ENCODE assay signal across 8 cellular contexts in the genomic region with DNA sequence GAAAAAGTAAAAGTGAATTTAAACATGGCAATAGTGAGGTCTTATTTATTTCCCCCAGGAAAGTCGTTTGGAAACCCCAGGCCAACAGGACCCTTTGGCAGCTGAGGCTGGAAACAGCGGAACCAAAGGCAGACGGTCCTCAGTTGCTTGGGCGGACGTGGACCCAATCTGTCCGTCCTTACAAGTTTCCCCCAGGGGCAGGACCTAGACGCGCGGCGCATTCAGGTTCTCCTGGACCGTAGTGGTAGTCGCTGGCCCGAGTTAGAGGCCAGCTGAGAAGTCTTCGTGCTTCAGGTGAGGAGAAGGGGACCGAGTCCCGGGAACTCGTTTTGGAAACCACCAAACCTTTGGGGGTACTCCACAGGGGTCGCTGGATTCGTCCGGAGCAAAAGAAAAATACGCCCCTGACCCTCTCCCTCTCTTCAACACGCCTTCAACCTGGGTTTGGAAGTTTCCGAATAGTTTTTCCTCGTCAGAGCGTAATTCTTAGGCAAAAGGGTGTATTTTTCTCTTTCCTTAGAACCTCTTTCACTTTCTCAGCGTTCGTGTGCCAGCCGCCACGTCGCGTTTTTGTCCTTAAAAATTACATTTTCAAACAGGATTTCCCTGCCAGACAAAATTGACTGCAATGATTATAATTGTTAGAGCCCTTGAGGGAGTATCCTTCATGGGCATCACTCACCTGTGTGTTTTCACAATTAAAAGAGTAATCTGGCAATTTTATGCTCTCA. TPM values are rescaled to one million over a fixed set of nuclear protein-coding genes. Genes with fewer than 3 reads are reported as not detected.
DNase-seq lines count a peak whose midpoint lies in the region; ATAC-seq and TF ChIP-seq lines count a peak whose summit lies in the region.

No MANE protein-coding gene starts in this region.

- H3K9me3 ChIP-seq in SK-N-MC (ENCODE audit: low read depth, low read length) (no peaks in the 10 kb centered on the region), osteoblast (ENCODE audit: low read depth, low read length) (no peaks in the 10 kb centered on the region), transverse colon (no peaks in the 10 kb centered on the region)

- H3K4me3 ChIP-seq in GM23338 = peak overlapping the region; percentile 89
- H3K4me3 ChIP-seq in SK-N-MC = peak overlapping the region; percentile 99
- H3K4me3 ChIP-seq in osteoblast (ENCODE audit: insufficient read depth, low read length) = peak overlapping the region; percentile 85
- peak overlapping the region; percentile 55 to 88 (median 71) for H3K4me3 ChIP-seq in transverse colon

- H3K27ac Mint-ChIP-seq in GM23338 = peak overlapping the region; percentile 93
- peak overlapping the region; percentile 96 to 98 for H3K27ac Mint-ChIP-seq in activated naive CD4-positive, alpha-beta T cell treated with anti-CD3 and anti-CD28 coated beads, Interleukin-2, amount 50 U/mL, for 72 hours

- intact Hi-C loops in head of caudate nucleus (cut with DNase I) (no loop called here), transverse colon (cut with DNase I; ENCODE audit: low total_unique reads) (no loop called here)

- H3K4me3 Mint-ChIP-seq in GM23338 = peak overlapping the region; percentile 97

- H3K27ac ChIP-seq in GM23338 (ENCODE audit: low read depth) = peak overlapping the region; percentile 64; the same call in 1 of the 2 replicates
- peak overlapping the region; percentile 67 for H3K27ac ChIP-seq in SK-N-MC
- H3K27ac ChIP-seq in osteoblast (ENCODE audit: low read depth, low read length) = peak overlapping the region; percentile 95
- H3K27ac ChIP-seq in transverse colon = peak overlapping the region; percentile 86 to 95 (median 89)

- peaks cover 14% of the 10 kb centered on the region for H3K27me3 Mint-ChIP-seq in GM23338 (ENCODE audit: insufficient read depth, low read depth, poor library complexity)

- H3K9me3 Mint-ChIP-seq in GM23338 = no peaks in the 10 kb centered on the region
- H3K9me3 Mint-ChIP-seq in activated naive CD4-positive, alpha-beta T cell treated with anti-CD3 and anti-CD28 coated beads, Interleukin-2, amount 50 U/mL, for 72 hours = no peaks in the 10 kb centered on the region

- WGBS in transverse colon (ENCODE audit: low coverage in 1 of 2), 2 donors = 0 to 4% methylated on average over 3 to 31 of the region's 31 CpGs

- DNase-seq in G401 (ENCODE audit: low spot score) (peak; percentile 84), GM23338 (ENCODE audit: low spot score) (peak; percentile 84), LoVo (ENCODE audit: low spot score) (peak; percentile 77), SK-N-MC (ENCODE audit: low read depth, low spot score) (peak; percentile 18), head of caudate nucleus (peak; percentile 39 to 83 (median 63)), osteoblast (ENCODE audit: insufficient read length, low spot score, missing footprints) (no peak), transverse colon (peak; percentile 76)
- DNase-seq in activated naive CD4-positive, alpha-beta T cell treated with anti-CD3 and anti-CD28 coated beads, Interleukin-2, amount 50 U/mL, for 72 hours (ENCODE audit: low spot score in 2 of 2) = peak; percentile 52 to 59

- H3K4me2 ChIP-seq in GM23338 (peak overlapping the region; percentile 92), osteoblast (ENCODE audit: insufficient read depth, low read length) (peak overlapping the region; percentile 94)

- H3K4me1 Mint-ChIP-seq in GM23338 = peaks cover 22% of the 10 kb centered on the region

- ATAC-seq in GM23338 = peak; percentile 68
- ATAC-seq in activated naive CD4-positive, alpha-beta T cell treated with anti-CD3 and anti-CD28 coated beads, Interleukin-2, amount 50 U/mL, for 72 hours = peak in 1 of 2 donors; percentile 24

- peaks cover 5% of the 10 kb centered on the region for H3K4me1 ChIP-seq in GM23338 (ENCODE audit: insufficient read depth)
- H3K4me1 ChIP-seq in osteoblast (ENCODE audit: insufficient read depth, low read length) = peaks cover 30% of the 10 kb centered on the region
- H3K4me1 ChIP-seq in transverse colon = peaks cover 7 to 40% (median 27%) of the 10 kb centered on the region in 4 donors

- H3K9me2 ChIP-seq in GM23338 (ENCODE audit: insufficient read depth) = no peaks in the 10 kb centered on the region

- TF ChIP-seq EP300 in transverse colon (IDR thresholded peaks at IDR 0.05; ENCODE audit: low read depth) = no peak

- H3F3A ChIP-seq in GM23338 (replicated peaks; ENCODE audit: low read depth) = no peaks in the 10 kb centered on the region

- H2AFZ ChIP-seq in GM23338 (peak overlapping the region; percentile 91), osteoblast (ENCODE audit: low read length) (peak overlapping the region; percentile 82)

- no peaks in the 10 kb centered on the region for H3K27me3 ChIP-seq in GM23338 (ENCODE audit: insufficient read depth)
- no peaks in the 10 kb centered on the region for H3K27me3 ChIP-seq in osteoblast (ENCODE audit: insufficient read depth, low read length)
- H3K27me3 ChIP-seq in transverse colon = no peaks in the 10 kb centered on the region

- H3K79me2 ChIP-seq in GM23338 (replicated peaks; ENCODE audit: insufficient read depth) = peaks cover 61% of the 10 kb centered on the region
- peaks cover 74% of the 10 kb centered on the region for H3K79me2 ChIP-seq in osteoblast (ENCODE audit: insufficient read depth, low read length)

- TF ChIP-seq CTCF in GM23338 (conservative IDR thresholded peaks at IDR 0.05; ENCODE audit: low read depth in 2 of 2) (no peak; a peak in 1 of 4 replicates), osteoblast (IDR thresholded peaks at IDR 0.05; ENCODE audit: extremely low read depth, low read depth, low read length) (no peak), transverse colon (IDR thresholded peaks at IDR 0.05) (no peak)

- H3K9ac ChIP-seq in SK-N-MC (ENCODE audit: insufficient read length) = peak overlapping the region; percentile 97

- H3K36me3 ChIP-seq in GM23338 (ENCODE audit: insufficient read depth) (no peaks in the 10 kb centered on the region), SK-N-MC (ENCODE audit: insufficient read depth, low read length) (peaks cover 13% of the 10 kb centered on the region), osteoblast (ENCODE audit: insufficient read depth, low read length) (peaks cover 5% of the 10 kb centered on the region), transverse colon (no peaks in the 10 kb centered on the region)

- in situ Hi-C loops in G401 (cut with HindIII; ENCODE audit: low sequenced_read_pairs) = no loop called here
- in situ Hi-C loops in transverse colon (cut with MboI; ENCODE audit: low pct_ligation_motif_present in 1 of 4, low pct_unique_long_range_greater_than_20kb in 1 of 4, low sequenced_read_pairs in 3 of 4) = no loop called here

- H3K36me3 Mint-ChIP-seq in GM23338 (ENCODE audit: low read depth) = 0 out of 3 replicates have a peak, but pooled peaks cover 3% of the 10 kb centered on the region
- peaks cover 29% of the 10 kb centered on the region in 2 donors for H3K36me3 Mint-ChIP-seq in activated naive CD4-positive, alpha-beta T cell treated with anti-CD3 and anti-CD28 coated beads, Interleukin-2, amount 50 U/mL, for 72 hours

- peak; percentile 46 for TF ChIP-seq POLR2A in transverse colon (IDR thresholded peaks at IDR 0.05)

- H4K20me1 ChIP-seq in GM23338 (replicated peaks; ENCODE audit: insufficient read depth) (no peaks in the 10 kb centered on the region), osteoblast (ENCODE audit: insufficient read depth, low read length) (no peaks in the 10 kb centered on the region)

TF ChIP-seq in GM23338, 12 proteins besides CTCF, POLR2A, EP300 and RAD21 (continues in another document):
- TF ChIP-seq JUNB (IDR thresholded peaks at IDR 0.05; ENCODE audit: unreplicated experiment) (no peak), CREB1 (CRISPR knock-in tag; IDR thresholded peaks at IDR 0.05; ENCODE audit: low read depth) (peak; percentile 75), POLR2AphosphoS5 (IDR thresholded peaks at IDR 0.05; ENCODE audit: low read depth) (peak; percentile 92), NANOG (IDR thresholded peaks at IDR 0.05; ENCODE audit: borderline replicate concordance) (no peak)

RNA-seq across cellular contexts. Expression of gene METTL15, which starts 2.1 kb away (rescaled TPM):
- 13.9 and 30.4 TPM in 2 replicates for total RNA-seq in G401 (2014; rRNA removed; shearing (Covaris generic))
- 13.0 and 19.8 TPM in 2 replicates for total RNA-seq in GM23338 (2014; rRNA removed; shearing (Covaris generic))
- polyA plus RNA-seq in GM23338 (2016; fragmentation: Nextera tagmentation; extraction: Ambion mirVana) = 6.2 and 9.0 TPM in 2 replicates
- total RNA-seq in activated naive CD4-positive, alpha-beta T cell treated with anti-CD3 and anti-CD28 coated beads, Interleukin-2, amount 50 U/mL, for 72 hours = 10 to 100 TPM; 15.6 to 22.4 TPM
- total RNA-seq in osteoblast (13.4 and 18.6 TPM in 2 replicates), transverse colon (10 to 100 TPM in 3 of 4 donors, 1 to 10 TPM in 1; 9.2 to 22.5 (median 19.2) TPM)

RNA-seq across cellular contexts. Expression of gene KIF18A, which starts 2.3 kb away (rescaled TPM):
- 34.5 and 41.8 TPM in 2 replicates for total RNA-seq in G401 (2014; rRNA removed; shearing (Covaris generic))
- total RNA-seq in GM23338 (2014; rRNA removed; shearing (Covaris generic)) = 25.9 and 26.5 TPM in 2 replicates
- 15.2 and 22.2 TPM in 2 replicates for polyA plus RNA-seq in GM23338 (2016; fragmentation: Nextera tagmentation; extraction: Ambion mirVana)
- total RNA-seq in activated naive CD4-positive, alpha-beta T cell treated with anti-CD3 and anti-CD28 coated beads, Interleukin-2, amount 50 U/mL, for 72 hours = 10 to 100 TPM; 30.8 to 58.5 TPM
- total RNA-seq in osteoblast = 4.0 and 5.0 TPM in 2 replicates
- 1 to 10 TPM in 1 of 4 donors, under 1 TPM in 3; 0.20 to 1.8 (median 0.43) TPM for total RNA-seq in transverse colon
